In the genomic region with DNA sequence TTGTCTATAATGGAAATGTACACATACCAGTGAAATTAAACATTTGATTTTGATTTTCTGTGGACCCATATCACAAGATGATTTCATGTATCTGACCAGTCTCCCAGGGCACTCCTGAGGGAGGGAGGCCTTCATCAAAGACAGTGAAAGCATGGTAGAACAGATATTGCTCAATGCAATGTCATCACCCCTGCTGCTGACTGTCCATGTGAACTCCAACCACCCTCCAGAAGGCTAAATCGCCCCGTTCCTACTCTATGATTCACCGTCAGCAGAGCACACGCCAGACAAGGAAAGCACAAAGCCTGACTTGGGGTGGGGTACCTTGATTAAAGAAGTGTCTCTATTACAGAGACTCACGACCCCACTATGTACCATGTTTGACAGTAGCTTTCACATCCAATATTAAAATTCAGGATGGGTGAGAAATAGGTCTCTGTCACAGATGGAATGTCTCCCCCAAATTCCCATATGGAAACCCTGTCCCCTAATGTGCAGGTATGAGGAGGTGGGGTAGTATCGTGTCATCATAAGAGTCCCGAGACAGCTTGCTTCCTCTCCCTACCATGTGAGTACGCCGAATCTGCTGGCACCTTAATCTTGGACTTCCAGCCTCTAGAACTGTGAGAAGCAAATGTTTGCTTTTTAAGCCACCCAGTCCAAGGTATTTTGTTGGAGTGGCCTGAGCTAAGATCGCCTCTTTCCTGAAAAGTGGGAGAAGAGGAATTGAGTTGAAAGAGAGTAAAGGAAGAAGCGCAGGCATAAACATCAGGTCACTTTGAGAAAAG, we compare ENCODE assay signal across 10 cellular contexts. TPM values are rescaled to one million over a fixed set of nuclear protein-coding genes. Genes with fewer than 3 reads are reported as not detected.
DNase-seq lines count a peak whose midpoint lies in the region; TF ChIP-seq lines count a peak whose summit lies in the region.
"Had no signal": no experiment of that assay in that cellular context is flagged by ENCODE, and none has a peak within 500 bp of the region (broad histone marks: within the 10 kb centered on the region; RNA-seq: fewer than 3 reads in every experiment).

No MANE protein-coding gene starts in this region.

- TF ChIP-seq CTCF in PC-9 (conservative IDR thresholded peaks at IDR 0.05), result no peak

- peaks cover 13% of the 10 kb centered on the region; the same call in 1 of the 2 replicates for H3K36me3 ChIP-seq in PC-9 (ENCODE audit: low read depth)
- no peaks in the 10 kb centered on the region for H3K36me3 ChIP-seq in trophoblast cell (ENCODE audit: control insufficient read depth in 1 of 2, insufficient read depth in 2 of 2, low read length in 2 of 2)
- H3K36me3 ChIP-seq: uterus had no signal

- no peaks in the 10 kb centered on the region for H3K9me3 ChIP-seq in PC-9 (ENCODE audit: insufficient read depth, low read depth)
- no peaks in the 10 kb centered on the region for H3K9me3 ChIP-seq in trophoblast cell (ENCODE audit: insufficient read depth, low read depth, low read length)
- H3K9me3 ChIP-seq: uterus had no signal

- intact Hi-C loops in PC-9 (cut with micrococcal nuclease; ENCODE audit: unreplicated experiment), result no loop called here

- no peak overlapping the region for H2BK12ac ChIP-seq in trophoblast cell (ENCODE audit: low read length)

- no peaks in the 10 kb centered on the region for H3K79me1 ChIP-seq in trophoblast cell (ENCODE audit: low read length)

- H3K4me2 ChIP-seq in PC-9 (no peak overlapping the region), trophoblast cell (ENCODE audit: low read length) (no peak overlapping the region)

- H3F3A ChIP-seq in PC-9 (ENCODE audit: insufficient read depth, low read depth), result peaks cover 26% of the 10 kb centered on the region; the same call in 1 of the 2 replicates

- POLR2A ChIA-PET in PC-9 (lab: Charles Lee; ENCODE audit: unreplicated experiment), result interaction anchor here (0.6 kb wide), 1 partner anchor 9 kb away, joined by 6 read pairs; no protein-coding TSS in a partner anchor

- H3K27ac ChIP-seq in PC-9 (peak overlapping the region; percentile 24; the same call in 1 of the 2 replicates), trophoblast cell (ENCODE audit: low read depth, low read length) (no peak overlapping the region)
- H3K27ac ChIP-seq: uterus had no signal

- peaks cover 35% of the 10 kb centered on the region for H3K4me1 ChIP-seq in PC-9 (replicated peaks; ENCODE audit: insufficient read depth)
- peaks cover 0 to 5% of the 10 kb centered on the region in 2 experiments for H3K4me1 ChIP-seq in trophoblast cell (ENCODE audit: control insufficient read depth in 1 of 2, insufficient read depth in 2 of 2, low read length in 2 of 2)
- H3K4me1 ChIP-seq: uterus had no signal

- H2BK5ac ChIP-seq in trophoblast cell (ENCODE audit: low read depth, low read length, poor library complexity), result no peak overlapping the region

- no peak overlapping the region for H3K9ac ChIP-seq in trophoblast cell (ENCODE audit: low read length)

- no peak overlapping the region for H4K12ac ChIP-seq in trophoblast cell (ENCODE audit: low read depth, low read length)

- H3K79me2 ChIP-seq in PC-9 (ENCODE audit: low read depth) (no peaks in the 10 kb centered on the region), trophoblast cell (ENCODE audit: control insufficient read depth, insufficient read depth, low read length, poor library complexity) (no peaks in the 10 kb centered on the region)

- no peaks in the 10 kb centered on the region for H4K20me1 ChIP-seq in PC-9 (ENCODE audit: insufficient read depth)

- H4K91ac ChIP-seq in trophoblast cell (ENCODE audit: low read depth, low read length), result no peak overlapping the region

- CTCF ChIA-PET in PC-9 (lab: Charles Lee), result no interaction called here

- H2BK120ac ChIP-seq in trophoblast cell (ENCODE audit: insufficient read depth, low read length, poor library complexity), result no peak overlapping the region

- no peak overlapping the region for H3K18ac ChIP-seq in trophoblast cell (ENCODE audit: low read length)

- BruUV-seq in PC-9 (replicated peaks; lab: Mats Ljungman, UMichigan), result no TSS peak

- H4K8ac ChIP-seq in trophoblast cell (ENCODE audit: low read depth, low read length), result no peak overlapping the region

- no peaks in the 10 kb centered on the region for H3K27me3 ChIP-seq in PC-9 (ENCODE audit: insufficient read depth, low read depth)
- H3K27me3 ChIP-seq in trophoblast cell (ENCODE audit: insufficient read depth, low read length), result no peaks in the 10 kb centered on the region
- H3K27me3 ChIP-seq: uterus had no signal

- no peaks in the 10 kb centered on the region for H3K9me2 ChIP-seq in PC-9 (ENCODE audit: insufficient read depth)

- H3K4me3 ChIP-seq in PC-9 (no peak overlapping the region), trophoblast cell (ENCODE audit: low read depth, low read length) (no peak overlapping the region)
- H3K4me3 ChIP-seq: uterus had no signal

- no peak overlapping the region for H3K14ac ChIP-seq in trophoblast cell (ENCODE audit: low read length)

- no peak overlapping the region for H3K23ac ChIP-seq in trophoblast cell (ENCODE audit: low read length)

- no peak overlapping the region for H2AK5ac ChIP-seq in trophoblast cell (ENCODE audit: low read length)

- peak; percentile 75 for DNase-seq in GM03348 (ENCODE audit: low spot score)
- no peak for DNase-seq in PC-9
- DNase-seq in fibroblast of peridontal ligament (ENCODE audit: extremely low read depth), result peak; percentile 65
- DNase-seq in trophoblast cell, result peak; percentile 66 to 74
- DNase-seq in activated CD4-positive, CD25-positive, alpha-beta regulatory T cell treated with anti-CD3 and anti-CD28 coated beads, Interleukin-2, amount 50 U/mL, for 72 hours, result no peak
- no peak for DNase-seq in HT-29 (ENCODE audit: low spot score)
- DNase-seq in NCI-H82 treated with DMSO at 0.1 percent for 48 hours (lab: John Stamatoyannopoulos, UW; ENCODE audit: unreplicated experiment), result no peak
- no peak for DNase-seq in iPS-NIHi11 (ENCODE audit: low spot score)
- DNase-seq: Karpas-422 had no signal

- H2AFZ ChIP-seq in PC-9, result no peak overlapping the region
- no peak overlapping the region for H2AFZ ChIP-seq in trophoblast cell (ENCODE audit: insufficient read depth, low read length, poor library complexity)

- WGBS in trophoblast cell (ENCODE audit: extremely low coverage, insufficient coverage, insufficient read length), result no CpG with 5 or more reads among the region's 11 CpGs

- no peak overlapping the region for H3K4ac ChIP-seq in trophoblast cell (ENCODE audit: low read depth, low read length)

RNA-seq across cellular contexts. Expression of gene CYB5A, which starts 42.4 kb away (rescaled TPM):
- total RNA-seq in PC-9 (2021), result 105 and 109 TPM in 2 replicates
- polyA plus RNA-seq in trophoblast cell (2013), result 38.4 and 40.9 TPM in 2 replicates
- total RNA-seq in HT-29 (2014; rRNA removed; shearing (Covaris generic)), result 130 and 133 TPM in 2 replicates

Comparison
In these comparisons a context has a peak if more than half of its experiments do, and no peak if none do; other contexts are left out.
1. DNase-seq: peak in GM03348 (single experiment), fibroblast of peridontal ligament (single experiment) and trophoblast cell (2 of 2); none in PC-9 (0 of 2), activated CD4-positive, CD25-positive, alpha-beta regulatory T cell treated with anti-CD3 and anti-CD28 coated beads, Interleukin-2, amount 50 U/mL, for 72 hours (single experiment), HT-29 (single experiment), NCI-H82 treated with DMSO at 0.1 percent for 48 hours (single experiment) and iPS-NIHi11 (single experiment).